In genomic region chr1:58784758-58785423, GRCh38 we compare ENCODE assay signal across 8 cellular contexts. TPM values are rescaled to one million over a fixed set of nuclear protein-coding genes. Genes with fewer than 3 reads are reported as not detected.
DNase-seq lines count a peak whose midpoint lies in the region; ATAC-seq, FAIRE-seq and TF ChIP-seq lines count a peak whose summit lies in the region.

No MANE protein-coding gene starts in this region.

- H3K9me3 ChIP-seq in endothelial cell of umbilical vein (replicated peaks; ENCODE audit: control insufficient read depth, insufficient read depth, low read length) = no peaks in the 10 kb centered on the region

- intact Hi-C loops in endothelial cell of umbilical vein (cut with micrococcal nuclease) = loop anchor here (1.0 to 5.0 kb wide), 23 partner anchors 30 to 974 kb away; no protein-coding TSS in a partner anchor

- no peaks in the 10 kb centered on the region for H4K20me1 ChIP-seq in endothelial cell of umbilical vein (replicated peaks; ENCODE audit: control insufficient read depth, extremely low read depth, insufficient read depth, low read length)

- H3K4me2 ChIP-seq in endothelial cell of umbilical vein (ENCODE audit: insufficient read depth, low read length) = peak overlapping the region; percentile 57

- POLR2A ChIA-PET in endothelial cell of umbilical vein (lab: Charles Lee) = interaction anchor here (0.6 to 3.1 kb wide), 6 partner anchors 18 to 991 kb away, joined by 3 to 22 read pairs (median 8); no protein-coding TSS in a partner anchor

- H3K9me1 ChIP-seq in endothelial cell of umbilical vein (replicated peaks; ENCODE audit: control insufficient read depth, extremely low read depth, insufficient read depth, low read length) = no peaks in the 10 kb centered on the region

- TF ChIP-seq POLR2A in endothelial cell of umbilical vein (IDR thresholded peaks at IDR 0.05; ENCODE audit: low read depth, low read length) = peak; percentile 49

- H3K9ac ChIP-seq in endothelial cell of umbilical vein (replicated peaks; ENCODE audit: extremely low read depth, insufficient read depth, low read length) = peak overlapping the region; percentile 99

- CTCF ChIA-PET in endothelial cell of umbilical vein (lab: Charles Lee) = interaction anchor here (0.6 to 3.4 kb wide), 11 partner anchors 29 to 914 kb away, joined by 3 to 23 read pairs (median 5); no protein-coding TSS in a partner anchor

- H3K27ac ChIP-seq in endothelial cell of umbilical vein (ENCODE audit: insufficient read depth, low read depth, low read length) = peak overlapping the region; percentile 97

- H2AFZ ChIP-seq in endothelial cell of umbilical vein (ENCODE audit: low read depth, low read length) = peak overlapping the region; percentile 4

- peaks cover 29% of the 10 kb centered on the region for H3K4me1 ChIP-seq in endothelial cell of umbilical vein (ENCODE audit: control insufficient read depth, extremely low read depth, insufficient read depth, low read length)

- H3K79me2 ChIP-seq in endothelial cell of umbilical vein (ENCODE audit: control insufficient read depth, insufficient read depth, low read length) = peaks cover 35% of the 10 kb centered on the region

- dilution Hi-C loops in endothelial cell of umbilical vein (cut with MboI; ENCODE audit: extremely low pct_ligation_motif_present, low sequenced_read_pairs) = no loop called here

- TSS peak; percentile 66 for BruUV-seq in endothelial cell of umbilical vein (replicated peaks; lab: Mats Ljungman, UMichigan)

- peak; percentile 68 to 76 for TF ChIP-seq CTCF in endothelial cell of umbilical vein (IDR thresholded peaks at IDR 0.05; ENCODE audit: extremely low read depth in 1 of 2, insufficient read depth in 1 of 2, low read depth in 1 of 2, low read length in 2 of 2)

- H3K27me3 ChIP-seq in endothelial cell of umbilical vein (ENCODE audit: control insufficient read depth in 2 of 2, insufficient read depth in 2 of 2, low read length in 2 of 2) = no peaks in the 10 kb centered on the region

- peak; percentile 84 for DNase-seq in DMS153 (lab: John Stamatoyannopoulos, UW)
- DNase-seq in NOMO-1 treated with dmso at 0.1 percent for 144 hours (lab: John Stamatoyannopoulos, UW; ENCODE audit: unreplicated experiment) = peak; percentile 8
- peak; percentile 82 for DNase-seq in activated T-cell treated with anti-CD3 and anti-CD28 coated beads for 1 hour (ENCODE audit: low read depth)
- peak; percentile 91 for DNase-seq in endothelial cell of umbilical vein (ENCODE audit: low read depth, low spot score)
- DNase-seq in midbrain (lab: John Stamatoyannopoulos, UW) = peak; percentile 84
- peak; percentile 51 for DNase-seq in stimulated activated CD8-positive, alpha-beta memory T cell treated with anti-CD3 and anti-CD28 coated beads, Interleukin-15, amount 100 ng/mL, for 24 hours (ENCODE audit: low read depth)

- H3K36me3 ChIP-seq in endothelial cell of umbilical vein (ENCODE audit: control insufficient read depth in 2 of 2, extremely low read depth in 1 of 2, insufficient read depth in 2 of 2, low read length in 2 of 2) = no peaks in the 10 kb centered on the region

- FAIRE-seq in endothelial cell of umbilical vein (lab: Jason Lieb, UNC) = peak; percentile 80

- ATAC-seq in HG03520 (IDR thresholded peaks at IDR 0.05; ENCODE audit: unreplicated experiment) (peak; percentile 5), GM18519 (IDR thresholded peaks at IDR 0.05; ENCODE audit: low FRiP score, unreplicated experiment) (no peak)

- peak overlapping the region; percentile 60 to 69 (median 67) for H3K4me3 ChIP-seq in endothelial cell of umbilical vein (replicated peaks in 1 of 3; ENCODE audit: insufficient read depth in 1 of 3, low read depth in 1 of 3, low read length in 3 of 3)

TF ChIP-seq in endothelial cell of umbilical vein, 7 proteins besides CTCF, POLR2A, EP300 and RAD21:
- TF ChIP-seq POLR2AphosphoS5 (IDR thresholded peaks at IDR 0.05; ENCODE audit: insufficient read depth, low read depth, low read length) = peak; percentile 70
- TF ChIP-seq GATA2 (IDR thresholded peaks at IDR 0.05; ENCODE audit: insufficient read depth, insufficient read length, low read depth, low read length) = no peak
- TF ChIP-seq MAX (IDR thresholded peaks at IDR 0.05; ENCODE audit: insufficient read depth, insufficient read length) = no peak
- TF ChIP-seq JUN (IDR thresholded peaks at IDR 0.05; ENCODE audit: borderline replicate concordance, insufficient read depth, insufficient read length, low read depth) = no peak

RNA-seq across cellular contexts. Expression of gene JUN, which starts 1.0 kb away (rescaled TPM):
- 81.1 and 88.3 TPM in 2 replicates for total RNA-seq in endothelial cell of umbilical vein
- polyA plus RNA-seq in endothelial cell of umbilical vein = 80.0 and 89.3 TPM in 2 replicates
- 57.8 and 84.1 TPM in 2 replicates for polyA plus RNA-seq in endothelial cell of umbilical vein (2011; cell fraction: cytosol; rRNA removed)
- 130 and 140 TPM in 2 replicates for polyA plus RNA-seq in endothelial cell of umbilical vein (2011; cell fraction: nucleus; rRNA removed)
- 67.6 and 99.1 TPM in 2 replicates for polyA plus RNA-seq in endothelial cell of umbilical vein (2012)
- polyA minus RNA-seq in endothelial cell of umbilical vein = 50.1 and 61.0 TPM in 2 replicates
- polyA minus RNA-seq in endothelial cell of umbilical vein (2011; cell fraction: cytosol; rRNA and poly(A)+ RNA removed) = 12.2 TPM
- 92.9 and 191 TPM in 2 replicates for polyA minus RNA-seq in endothelial cell of umbilical vein (2011; cell fraction: nucleus; rRNA and poly(A)+ RNA removed)

Comparison
In these comparisons a context has a peak if more than half of its experiments do, and no peak if none do; other contexts are left out.
1. DNase-seq: peak in every context shown above with its lines; median percentile 91 in endothelial cell of umbilical vein; 84 in DMS153; 84 in midbrain; 82 in activated T-cell treated with anti-CD3 and anti-CD28 coated beads for 1 hour; 51 in stimulated activated CD8-positive, alpha-beta memory T cell treated with anti-CD3 and anti-CD28 coated beads, Interleukin-15, amount 100 ng/mL, for 24 hours; 8 in NOMO-1 treated with dmso at 0.1 percent for 144 hours.